In genomic region chr7:36037121-36037662, GRCh38 we compare ENCODE assay signal across 8 cellular contexts.
DNase-seq lines count a peak whose midpoint lies in the region; ATAC-seq and TF ChIP-seq lines count a peak whose summit lies in the region.

No MANE protein-coding gene starts in this region.

- ATAC-seq in RWPE2 (ENCODE audit: low read depth): peak; percentile 71

- no peaks in the 10 kb centered on the region for H3K79me2 ChIP-seq in parathyroid adenoma

- H3K4me3 ChIP-seq in RWPE2 (ENCODE audit: severe bottlenecking) (no peak overlapping the region), fibroblast of mammary gland (ENCODE audit: control insufficient read depth, low read depth, low read length) (no peak overlapping the region), parathyroid adenoma (ENCODE audit: low read depth, low read length) (peak overlapping the region; percentile 24), SJCRH30 (no peak overlapping the region)

- TF ChIP-seq CTCF in RWPE2 (IDR thresholded peaks at IDR 0.05; ENCODE audit: poor library complexity, severe bottlenecking): no peak
- no peak for TF ChIP-seq CTCF in fibroblast of mammary gland (conservative IDR thresholded peaks at IDR 0.05; ENCODE audit: control insufficient read depth, insufficient read depth, low read depth, low read length)
- peak; percentile 20 for TF ChIP-seq CTCF in parathyroid adenoma (IDR thresholded peaks at IDR 0.05)

- DNase-seq in DMS 273 treated with DMSO at 0.1 percent for 48 hours (lab: John Stamatoyannopoulos, UW) (peak; percentile 83), RWPE2 (ENCODE audit: low spot score) (peak; percentile 65), fibroblast of mammary gland (ENCODE audit: low read depth) (peak; percentile 76), SJCRH30 (no peak), T-helper 9 cell (no peak), NCI-H187 treated with DMSO at 0.1 percent for 48 hours (lab: John Stamatoyannopoulos, UW) (no peak)
- no peak for DNase-seq in activated CD8-positive, alpha-beta memory T cell treated with anti-CD3 and anti-CD28 coated beads, Interleukin-2, amount 50 U/mL, for 48 hours

- H3K4me1 ChIP-seq in RWPE2 (ENCODE audit: insufficient read depth, poor library complexity, severe bottlenecking) (peaks cover 15% of the 10 kb centered on the region), parathyroid adenoma (peaks cover 42% of the 10 kb centered on the region), SJCRH30 (no peaks in the 10 kb centered on the region; the same call in 1 of the 2 replicates)

- H3K36me3 ChIP-seq in RWPE2 (ENCODE audit: low read depth): no peaks in the 10 kb centered on the region
- H3K36me3 ChIP-seq in parathyroid adenoma (ENCODE audit: control insufficient read depth, insufficient read depth, low read length): no peaks in the 10 kb centered on the region
- H3K36me3 ChIP-seq in SJCRH30: no peaks in the 10 kb centered on the region

- H3K27me3 ChIP-seq in RWPE2 (ENCODE audit: insufficient read depth, poor library complexity, severe bottlenecking) (no peaks in the 10 kb centered on the region), parathyroid adenoma (ENCODE audit: control insufficient read depth, insufficient read depth, low read length) (no peaks in the 10 kb centered on the region), SJCRH30 (peaks cover 10% of the 10 kb centered on the region; the same call in 1 of the 2 replicates)

- peak overlapping the region; percentile 63 for H2AFZ ChIP-seq in parathyroid adenoma

- H3K27ac ChIP-seq in RWPE2 (ENCODE audit: poor library complexity, severe bottlenecking): peak overlapping the region; percentile 21
- peak overlapping the region; percentile 96 for H3K27ac ChIP-seq in parathyroid adenoma
- no peak overlapping the region for H3K27ac ChIP-seq in SJCRH30

- H3K9me3 ChIP-seq in RWPE2 (ENCODE audit: severe bottlenecking) (no peaks in the 10 kb centered on the region), parathyroid adenoma (ENCODE audit: control insufficient read depth, low read length) (no peaks in the 10 kb centered on the region), SJCRH30 (replicated peaks) (no peaks in the 10 kb centered on the region)

- peak overlapping the region; percentile 15 for H3K9ac ChIP-seq in parathyroid adenoma

- H3K4me2 ChIP-seq in parathyroid adenoma (ENCODE audit: low read length): peak overlapping the region; percentile 62

Comparison
In these comparisons a context has a peak if more than half of its experiments do, and no peak if none do; other contexts are left out.
1. DNase-seq: peak in DMS 273 treated with DMSO at 0.1 percent for 48 hours (single experiment), RWPE2 (single experiment) and fibroblast of mammary gland (single experiment); none in SJCRH30 (0 of 2), activated CD8-positive, alpha-beta memory T cell treated with anti-CD3 and anti-CD28 coated beads, Interleukin-2, amount 50 U/mL, for 48 hours (single experiment), T-helper 9 cell (single experiment) and NCI-H187 treated with DMSO at 0.1 percent for 48 hours (single experiment).